Comparison of ENCODE assay signal across 8 cellular contexts in the genomic region with DNA sequence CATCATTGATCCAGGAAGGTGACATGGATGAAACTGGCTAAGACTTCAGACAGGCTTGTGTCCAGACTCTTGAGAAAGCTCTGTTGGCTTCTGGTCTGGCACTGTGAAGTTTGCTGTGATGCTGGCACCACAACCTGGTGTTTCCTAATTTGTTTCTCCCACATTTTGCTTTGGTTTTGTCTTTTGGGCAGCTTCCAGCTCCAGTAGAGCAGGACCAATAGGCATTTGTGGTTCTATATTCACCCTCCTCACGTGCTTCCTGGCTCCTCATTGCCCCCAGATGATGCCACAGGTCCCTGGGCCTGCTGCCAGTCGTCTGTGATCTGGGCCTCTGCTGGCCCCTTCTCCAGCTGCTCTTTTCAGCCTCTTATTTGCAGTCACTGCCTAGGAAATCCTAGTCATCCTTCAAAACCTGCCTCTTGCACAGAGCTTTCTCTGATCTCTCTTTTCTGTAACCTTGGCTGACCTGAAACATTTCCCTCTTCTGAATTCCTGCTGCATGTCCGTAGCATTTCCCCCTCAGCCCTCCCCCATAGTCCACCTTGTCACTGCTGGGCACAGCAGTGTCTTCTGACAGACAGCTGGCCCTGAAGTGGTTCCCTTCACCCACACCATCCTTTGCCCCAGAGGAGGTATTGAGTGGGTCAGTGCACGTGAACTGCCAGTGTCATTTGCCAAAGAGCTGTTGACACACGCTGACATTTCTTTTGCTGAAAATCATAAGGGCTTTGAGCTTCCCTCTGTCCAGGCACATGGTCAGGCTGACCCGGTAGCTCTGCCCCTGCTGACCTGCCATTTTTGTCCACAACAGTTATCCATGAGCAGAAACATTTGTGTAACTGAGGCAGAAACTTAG.
DNase-seq lines count a peak whose midpoint lies in the region; ATAC-seq, FAIRE-seq and TF ChIP-seq lines count a peak whose summit lies in the region.

No MANE protein-coding gene starts in this region.

- H3K9me3 ChIP-seq in keratinocyte (ENCODE audit: control insufficient read depth, low read depth, low read length) (no peaks in the 10 kb centered on the region), upper lobe of left lung (no peaks in the 10 kb centered on the region)

- H3K27me3 ChIP-seq in keratinocyte (ENCODE audit: control insufficient read depth, extremely low read depth, insufficient read depth, low read length): no peaks in the 10 kb centered on the region
- no peaks in the 10 kb centered on the region for H3K27me3 ChIP-seq in upper lobe of left lung

- H3K9ac ChIP-seq in keratinocyte (ENCODE audit: control insufficient read depth, extremely low read depth, insufficient read depth, low read length): no peak overlapping the region

- no peaks in the 10 kb centered on the region for H3K9me1 ChIP-seq in keratinocyte (ENCODE audit: control insufficient read depth, extremely low read depth, insufficient read depth, low read length)

- WGBS in upper lobe of left lung, 2 donors: 24 to 25% methylated on average over 6 of the region's 6 CpGs

- H3K4me3 ChIP-seq in keratinocyte (ENCODE audit: control insufficient read depth in 2 of 3, extremely low read depth in 1 of 3, insufficient read depth in 2 of 3, low read depth in 1 of 3, low read length in 3 of 3): no peak overlapping the region
- H3K4me3 ChIP-seq in upper lobe of left lung: no peak overlapping the region

- H3K27ac ChIP-seq in keratinocyte (ENCODE audit: control insufficient read depth, insufficient read depth, low read length): no peak overlapping the region
- H3K27ac ChIP-seq in upper lobe of left lung: peak overlapping the region; percentile 36 to 69 (median 64)

- H3K4me1 ChIP-seq in keratinocyte (ENCODE audit: control insufficient read depth, extremely low read depth, insufficient read depth, low read length): no peaks in the 10 kb centered on the region
- H3K4me1 ChIP-seq in upper lobe of left lung: peaks cover 37 to 59% (median 51%) of the 10 kb centered on the region in 4 donors

- H3K79me2 ChIP-seq in keratinocyte (ENCODE audit: control insufficient read depth, insufficient read depth, low read length): peaks cover 58% of the 10 kb centered on the region

- ATAC-seq in upper lobe of left lung (ENCODE audit: low FRiP score in 2 of 2): peak in 1 of 2 donors; percentile 31
- ATAC-seq in GM18858 (IDR thresholded peaks at IDR 0.05; ENCODE audit: unreplicated experiment): no peak

- no peak overlapping the region for H2AFZ ChIP-seq in keratinocyte (ENCODE audit: control insufficient read depth, low read length)

- TF ChIP-seq POLR2A in upper lobe of left lung (IDR thresholded peaks at IDR 0.05): no peak

- TF ChIP-seq CTCF in keratinocyte (optimal IDR thresholded peaks at IDR 0.05 in 1 of 3, IDR thresholded peaks at IDR 0.05 in 1 of 3, conservative IDR thresholded peaks at IDR 0.05 in 1 of 3; ENCODE audit: extremely low read depth in 1 of 3, insufficient read depth in 2 of 3, low read length in 3 of 3) (no peak), upper lobe of left lung (IDR thresholded peaks at IDR 0.05) (no peak)

- no peak overlapping the region for H3K4me2 ChIP-seq in keratinocyte (ENCODE audit: control insufficient read depth, extremely low read depth, insufficient read depth, low read depth, low read length)

- dilution Hi-C loops in keratinocyte (cut with MboI; ENCODE audit: extremely low pct_ligation_motif_present, low sequenced_read_pairs): no loop called here

- DNase-seq in activated effector memory CD4-positive, alpha-beta T cell treated with anti-CD3 and anti-CD28 coated beads, Interleukin-2, amount 50 U/mL, for 16 hours: peak; percentile 51
- no peak for DNase-seq in activated effector memory CD4-positive, alpha-beta T cell treated with Interleukin-2 at 50 U/mL for 16 hours
- peak; percentile 30 for DNase-seq in activated CD8-positive, alpha-beta memory T cell treated with anti-CD3 and anti-CD28 coated beads, Interleukin-2, amount 50 U/mL, for 48 hours
- DNase-seq in keratinocyte (ENCODE audit: low read depth, low spot score) (no peak), upper lobe of left lung (peak in 1 of 2 donors; percentile 56), NCI-H82 (lab: John Stamatoyannopoulos, UW) (no peak)
- DNase-seq in activated CD4-positive, alpha-beta T cell treated with anti-CD3 and anti-CD28 coated beads, Interleukin-2, amount 50 U/mL, for 48 hours: no peak

- H3K36me3 ChIP-seq in keratinocyte (ENCODE audit: control insufficient read depth in 2 of 2, extremely low read depth in 1 of 2, insufficient read depth in 2 of 2, low read length in 2 of 2) (peaks cover 50 to 62% of the 10 kb centered on the region in 2 experiments), upper lobe of left lung (peaks cover 19 to 77% (median 42%) of the 10 kb centered on the region in 4 donors)

- TF ChIP-seq EP300 in upper lobe of left lung (IDR thresholded peaks at IDR 0.05): peak in 1 of 4 donors; percentile 44

- peaks cover 7% of the 10 kb centered on the region for H4K20me1 ChIP-seq in keratinocyte (ENCODE audit: control insufficient read depth, extremely low read depth, insufficient read depth, low read length)

- peak; percentile 26 for FAIRE-seq in keratinocyte (lab: Jason Lieb, UNC)

Comparison
In these comparisons a context has a peak if more than half of its experiments do, and no peak if none do; other contexts are left out.
1. DNase-seq: peak in activated effector memory CD4-positive, alpha-beta T cell treated with anti-CD3 and anti-CD28 coated beads, Interleukin-2, amount 50 U/mL, for 16 hours (single experiment) and activated CD8-positive, alpha-beta memory T cell treated with anti-CD3 and anti-CD28 coated beads, Interleukin-2, amount 50 U/mL, for 48 hours (single experiment); none in activated effector memory CD4-positive, alpha-beta T cell treated with Interleukin-2 at 50 U/mL for 16 hours (single experiment), keratinocyte (single experiment), NCI-H82 (single experiment) and activated CD4-positive, alpha-beta T cell treated with anti-CD3 and anti-CD28 coated beads, Interleukin-2, amount 50 U/mL, for 48 hours (0 of 2).